29 cellular contexts compared by ENCODE assay signal in the genomic region with DNA sequence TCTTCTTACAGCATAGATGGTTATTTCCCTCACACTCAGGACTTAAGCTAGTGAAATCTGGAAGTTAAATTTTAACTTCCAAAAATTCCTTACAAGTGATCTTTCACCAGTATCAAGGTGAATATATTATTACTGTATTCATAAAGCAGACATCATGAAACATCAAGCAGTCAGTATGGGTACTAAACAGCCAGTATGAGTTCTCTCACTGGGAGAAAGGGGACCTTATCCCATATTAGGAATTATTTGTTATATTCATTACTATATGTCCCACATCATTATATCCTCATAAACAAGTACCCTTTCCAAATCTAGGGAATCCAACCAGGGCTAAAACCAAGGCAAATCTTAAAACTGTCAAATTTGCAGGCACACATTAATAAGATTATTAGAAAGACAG. TPM values are rescaled to one million over a fixed set of nuclear protein-coding genes. Genes with fewer than 3 reads are reported as not detected.
"Had no signal": no experiment of that assay in that cellular context is flagged by ENCODE, and none has a peak within 500 bp of the region (broad histone marks: within the 10 kb centered on the region; RNA-seq: fewer than 3 reads in every experiment).

No MANE protein-coding gene starts in this region.

- H3K4me3 ChIP-seq: spleen, thoracic aorta, uterus had no signal

- H3K4me1 ChIP-seq: uterus had no signal

- H3K27ac ChIP-seq: spleen, thoracic aorta, uterus had no signal

- H3K9me3 ChIP-seq: thoracic aorta, uterus had no signal

- ATAC-seq: esophagus mucosa, left colon, right cardiac atrium had no signal

- H3K36me3 ChIP-seq: uterus had no signal

- DNase-seq: activated CD4-positive, alpha-beta memory T cell treated with anti-CD3 and anti-CD28 coated beads for 36 hours; activated CD4-positive, alpha-beta T cell treated with anti-CD3 and anti-CD28 coated beads, Interleukin-2, amount 10 ng/mL, durations not matched to agents 24 days and 14 days; activated CD4-positive, CD25-positive, alpha-beta regulatory T cell treated with anti-CD3 and anti-CD28 coated beads, Interleukin-2, amount 50 U/mL, for 72 hours; activated effector memory CD4-positive, alpha-beta T cell treated with anti-CD3 and anti-CD28 coated beads, Interleukin-2, amount 50 U/mL, for 16 hours; activated naive CD4-positive, alpha-beta T cell treated with anti-CD3 and anti-CD28 coated beads for 36 hours; amygdala; caudate nucleus; cortex of kidney; foreskin fibroblast; head of caudate nucleus; hippocampal formation; immature natural killer cell; kidney; left colon; mammary epithelial cell; posterior cingulate gyrus; right cardiac atrium; spleen; stimulated activated naive CD4-positive, alpha-beta T cell; T1000; uterus had no signal

- H3K27me3 ChIP-seq: spleen, uterus had no signal

- FAIRE-seq: kidney had no signal

RNA-seq across cellular contexts. Expression of a gene that starts 32.0 kb away (rescaled TPM):
- total RNA-seq: activated CD4-positive, alpha-beta memory T cell treated with anti-CD3 and anti-CD28 coated beads for 36 hours; activated CD4-positive, alpha-beta T cell treated with anti-CD3 and anti-CD28 coated beads, Interleukin-2, amount 10 ng/mL, durations not matched to agents 24 days and 14 days; activated naive CD4-positive, alpha-beta T cell treated with anti-CD3 and anti-CD28 coated beads for 36 hours; activated T-helper 1 cell treated with anti-CD3 and anti-CD28 coated beads, Interleukin-12 subunit alpha, Interleukin-12 subunit beta, Interleukin-2, Interleukin-4 antibody, amounts not matched to agents 30 ng/mL and 10 ng/mL and 1 ng/mL, durations not matched to agents 14 hours and 24 hours and 36 hours; chondrocyte; esophagus mucosa; kidney; left colon; liver; mammary epithelial cell; mucosa of gallbladder; osteoblast; right cardiac atrium; spleen; subcutaneous adipose tissue; thoracic aorta; uterus had no signal
- polyA plus RNA-seq: immature natural killer cell, liver, mammary epithelial cell, right cardiac atrium, spleen had no signal
